Comparison of ENCODE assay signal across 7 cellular contexts in genomic region chr15:40436892-40437753, GRCh38. TPM values are rescaled to one million over a fixed set of nuclear protein-coding genes. Genes with fewer than 3 reads are reported as not detected.
A peak's percentile ranks its signal among the peaks of the same experiment; 100 is the strongest.
DNase-seq lines count a peak whose midpoint lies in the region; ATAC-seq and TF ChIP-seq lines count a peak whose summit lies in the region.
"Had no signal": no experiment of that assay in that cellular context is flagged by ENCODE, and none has a peak within 500 bp of the region (broad histone marks: within the 10 kb centered on the region; RNA-seq: fewer than 3 reads in every experiment).

No MANE protein-coding gene starts in this region.

- ATAC-seq in activated CD4-positive, alpha-beta T cell treated with anti-CD3 and anti-CD28 coated beads for 36 hours: no peak
- ATAC-seq in HG02571 (IDR thresholded peaks at IDR 0.05; ENCODE audit: unreplicated experiment): no peak

- H3K4me3 ChIP-seq in epithelial cell of proximal tubule (ENCODE audit: low read depth, low read length) (peak overlapping the region; percentile 51), stomach (peak overlapping the region; percentile 41 to 52 (median 46))

- no peak for TF ChIP-seq CTCF in epithelial cell of proximal tubule (conservative IDR thresholded peaks at IDR 0.05; ENCODE audit: low read depth, low read length)
- no peak for TF ChIP-seq CTCF in stomach (IDR thresholded peaks at IDR 0.05)

- no peak overlapping the region for H3K27ac Mint-ChIP-seq in activated CD4-positive, alpha-beta T cell treated with anti-CD3 and anti-CD28 coated beads for 36 hours

- no peak overlapping the region for H3K27ac ChIP-seq in stomach
- H3K27ac ChIP-seq: C4-2B had no signal

- DNase-seq in activated CD4-positive, alpha-beta T cell treated with anti-CD3 and anti-CD28 coated beads for 36 hours: no peak
- DNase-seq in activated CD4-positive, alpha-beta T cell treated with anti-CD3 and anti-CD28 coated beads for 1 hour: no peak
- DNase-seq in epithelial cell of proximal tubule (ENCODE audit: low read depth) (no peak), stomach (no peak), NCI-H226 (no peak)

- H3K9me3 Mint-ChIP-seq in activated CD4-positive, alpha-beta T cell treated with anti-CD3 and anti-CD28 coated beads for 36 hours (ENCODE audit: low read depth): no peaks in the 10 kb centered on the region

- TF ChIP-seq POLR2A in stomach (IDR thresholded peaks at IDR 0.05): no peak

- peak overlapping the region; percentile 30 for H3K4me3 Mint-ChIP-seq in activated CD4-positive, alpha-beta T cell treated with anti-CD3 and anti-CD28 coated beads for 36 hours

- H3K4me1 Mint-ChIP-seq in activated CD4-positive, alpha-beta T cell treated with anti-CD3 and anti-CD28 coated beads for 36 hours: peaks cover 25% of the 10 kb centered on the region

- peaks cover 35% of the 10 kb centered on the region for H3K27me3 Mint-ChIP-seq in activated CD4-positive, alpha-beta T cell treated with anti-CD3 and anti-CD28 coated beads for 36 hours

- H3K27me3 ChIP-seq in stomach: peaks cover 0 to 47% (median 12%) of the 10 kb centered on the region in 3 donors

- CTCF ChIA-PET in activated CD4-positive, alpha-beta T cell treated with anti-CD3 and anti-CD28 coated beads for 36 hours (lab: Charles Lee): interaction anchor here (1.6 kb wide), 1 partner anchor 93 kb away, joined by 9 read pairs; no protein-coding TSS in a partner anchor

- 23 to 31% (median 26%) methylated on average over 14 to 17 of the region's 17 CpGs for WGBS in stomach, 5 donors

- TF ChIP-seq EP300 in stomach (IDR thresholded peaks at IDR 0.05): no peak

- no peaks in the 10 kb centered on the region for H3K36me3 ChIP-seq in stomach

- POLR2A ChIA-PET in activated CD4-positive, alpha-beta T cell treated with anti-CD3 and anti-CD28 coated beads for 36 hours (lab: Charles Lee): interaction anchor here (0.6 kb wide), 1 partner anchor 153 kb away, joined by 9 read pairs; no protein-coding TSS in a partner anchor

- no peaks in the 10 kb centered on the region for H3K36me3 Mint-ChIP-seq in activated CD4-positive, alpha-beta T cell treated with anti-CD3 and anti-CD28 coated beads for 36 hours (ENCODE audit: low read depth)

- peaks cover 37 to 55% (median 48%) of the 10 kb centered on the region in 4 donors for H3K4me1 ChIP-seq in stomach

- intact Hi-C loops in activated CD4-positive, alpha-beta T cell treated with anti-CD3 and anti-CD28 coated beads for 36 hours (cut with DNase I, micrococcal nuclease): no loop called here
- intact Hi-C loops in stomach (cut with DNase I; ENCODE audit: low total_unique reads): no loop called here

- H3K9me3 ChIP-seq in stomach: no peaks in the 10 kb centered on the region

RNA-seq across cellular contexts. Expression of gene BAHD1, which starts 3.6 kb away (rescaled TPM):
- total RNA-seq in activated CD4-positive, alpha-beta T cell treated with anti-CD3 and anti-CD28 coated beads for 36 hours: 10 to 100 TPM; 15.3 to 16.7 TPM
- total RNA-seq in epithelial cell of proximal tubule (14.0 and 15.7 TPM in 2 replicates), stomach (10 to 100 TPM in 4 of 5 donors, 1 to 10 TPM in 1; 5.3 to 35.9 (median 16.7) TPM)
- 1 to 10 TPM; 7.3 to 8.7 (median 7.5) TPM for polyA plus RNA-seq in stomach

RNA-seq across cellular contexts. Expression of gene IVD, which starts 31.5 kb away (rescaled TPM):
- total RNA-seq in activated CD4-positive, alpha-beta T cell treated with anti-CD3 and anti-CD28 coated beads for 36 hours: 10 to 100 TPM; 30.8 to 46.2 TPM
- total RNA-seq in epithelial cell of proximal tubule: 34.4 and 41.2 TPM in 2 replicates
- 10 to 100 TPM; 40.9 to 78.1 (median 50.0) TPM for total RNA-seq in stomach
- 10 to 100 TPM; 26.7 to 45.1 (median 34.8) TPM for polyA plus RNA-seq in stomach

RNA-seq across cellular contexts. Expression of gene CHST14, which starts 33.7 kb away (rescaled TPM):
- 1 to 10 TPM; 5.4 to 6.2 TPM for total RNA-seq in activated CD4-positive, alpha-beta T cell treated with anti-CD3 and anti-CD28 coated beads for 36 hours
- total RNA-seq in epithelial cell of proximal tubule (14.4 and 20.0 TPM in 2 replicates), stomach (10 to 100 TPM in 2 of 5 donors, 1 to 10 TPM in 3; 2.5 to 14.6 (median 5.4) TPM)
- polyA plus RNA-seq in stomach: 1 to 10 TPM in 2 of 3 donors, under 1 TPM in 1; 0.92 to 7.4 (median 2.7) TPM

RNA-seq across cellular contexts. Expression of gene KNSTRN, which starts 54.6 kb away (rescaled TPM):
- 10 to 100 TPM; 56.2 to 58.8 TPM for total RNA-seq in activated CD4-positive, alpha-beta T cell treated with anti-CD3 and anti-CD28 coated beads for 36 hours
- total RNA-seq in epithelial cell of proximal tubule: 54.7 and 107 TPM in 2 replicates
- 10 to 100 TPM in 3 of 5 donors, 1 to 10 TPM in 2; 4.0 to 15.6 (median 10.7) TPM for total RNA-seq in stomach
- polyA plus RNA-seq in stomach: 10 to 100 TPM; 13.9 to 16.3 (median 16.0) TPM
